In genomic region chr1:53945183-53945432, GRCh38 we compare ENCODE assay signal across 8 cellular contexts. TPM values are rescaled to one million over a fixed set of nuclear protein-coding genes. Genes with fewer than 3 reads are reported as not detected.
DNase-seq lines count a peak whose midpoint lies in the region; ATAC-seq and TF ChIP-seq lines count a peak whose summit lies in the region.

No MANE protein-coding gene starts in this region.

- peaks cover 71% of the 10 kb centered on the region for H3K79me2 ChIP-seq in HCT116 (ENCODE audit: insufficient read depth, low read length)

- H3K9ac ChIP-seq in HCT116 (ENCODE audit: low read length) = peak overlapping the region; percentile 79

- intact Hi-C loops in HCT116 (cut with micrococcal nuclease) = no loop called here
- intact Hi-C loops in right cardiac atrium (cut with DNase I) = loop anchor here in 3 of 4 donors (5.0 to 10.0 kb wide), 3 partner anchors 50 to 68 kb away; partner anchors contain the start of gene DIO1 (in 2 of the 3)
- intact Hi-C loops in spleen (cut with DNase I; ENCODE audit: low total_unique reads) = loop anchor here (5.0 kb wide), 1 partner anchor 53 kb away; the partner anchor contains the start of gene DIO1

- H3K9me3 ChIP-seq in HCT116 (ENCODE audit: control insufficient read depth in 1 of 2, insufficient read depth in 1 of 2, low read depth in 1 of 2, low read length in 2 of 2) (no peaks in the 10 kb centered on the region), WERI-Rb-1 (ENCODE audit: severe bottlenecking) (no peaks in the 10 kb centered on the region), right cardiac atrium (ENCODE audit: control insufficient read depth, low read length) (no peaks in the 10 kb centered on the region), spleen (no peaks in the 10 kb centered on the region)

- H4K20me1 ChIP-seq in HCT116 (ENCODE audit: insufficient read depth) = no peaks in the 10 kb centered on the region

- TF ChIP-seq RAD21 in HCT116 (IDR thresholded peaks at IDR 0.05; ENCODE audit: low read depth) = no peak

- in situ Hi-C loops in GM13976 (cut with MboI; ENCODE audit: low sequenced_read_pairs, unreplicated experiment) = no loop called here

- H3K4me2 ChIP-seq in HCT116 (ENCODE audit: low read length) = peak overlapping the region; percentile 78

- H3K27ac ChIP-seq in HCT116 (ENCODE audit: low read depth, low read length) (peak overlapping the region; percentile 73), WERI-Rb-1 (peak overlapping the region; percentile 79), right cardiac atrium (ENCODE audit: low read length) (peak overlapping the region; percentile 76), spleen (peak overlapping the region; percentile 91 to 96 (median 92))

- no peak for TF ChIP-seq CTCF in HCT116 (IDR thresholded peaks at IDR 0.05 in 2 of 3, conservative IDR thresholded peaks at IDR 0.05 in 1 of 3; ENCODE audit: borderline replicate concordance in 1 of 3, insufficient read depth in 1 of 3, low read depth in 2 of 3, low read length in 2 of 3)
- no peak for TF ChIP-seq CTCF in WERI-Rb-1 (IDR thresholded peaks at IDR 0.05; ENCODE audit: low read depth, low read length)
- no peak for TF ChIP-seq CTCF in spleen (IDR thresholded peaks at IDR 0.05 in 8 of 11, conservative IDR thresholded peaks at IDR 0.05 in 3 of 11)
- TF ChIP-seq CTCF in GM13976 (IDR thresholded peaks at IDR 0.05; ENCODE audit: borderline replicate concordance, control extremely low read depth, extremely low read depth, insufficient read depth, missing control alignments) = no peak

- BruUV-seq in HCT116 (replicated peaks; lab: Mats Ljungman, UMichigan) = no TSS peak

- DNase-seq in HCT116 (ENCODE audit: low read depth, low spot score) (no peak), WERI-Rb-1 (no peak), right cardiac atrium (no peak), spleen (no peak), NCI-H1048 (lab: John Stamatoyannopoulos, UW) (no peak), GM13976 (ENCODE audit: low spot score) (no peak)

- no peak for TF ChIP-seq POLR2A in HCT116 (IDR thresholded peaks at IDR 0.05; ENCODE audit: borderline replicate concordance, extremely low read depth, insufficient read depth, insufficient read length)
- TF ChIP-seq POLR2A in spleen (IDR thresholded peaks at IDR 0.05) = no peak

- POLR2A ChIA-PET in HCT116 (lab: Charles Lee) = interaction anchor here (0.7 to 1.7 kb wide), 6 partner anchors 9 to 708 kb away, joined by 3 to 6 read pairs (median 3); partner anchors contain the start of genes LDLRAD1 and NDC1

- RAD21 ChIA-PET in HCT116 (lab: Charles Lee; ENCODE audit: low non-redundant PET in 1 of 2, low total read pairs in 2 of 2, uncharacterized antibody in 2 of 2, unreplicated experiment in 2 of 2) = interaction anchor here in 1 of 2 experiments (0.6 to 0.9 kb wide), 2 partner anchors 56 to 112 kb away, joined by 3 read pairs; partner anchors contain the start of gene YIPF1

- under 1% methylated on average over 16 of the region's 16 CpGs for WGBS in right cardiac atrium
- 0 to 2% (median 1%) methylated on average over 16 of the region's 16 CpGs for WGBS in spleen, 5 donors

- ATAC-seq in HCT116 = no peak
- ATAC-seq in right cardiac atrium = no peak
- ATAC-seq in HG03378 (IDR thresholded peaks at IDR 0.05; ENCODE audit: unreplicated experiment) = no peak
- no peak for ATAC-seq in GM21825 (IDR thresholded peaks at IDR 0.05; ENCODE audit: unreplicated experiment)

- H3K27me3 ChIP-seq in HCT116 (ENCODE audit: insufficient read depth, low read length) (no peaks in the 10 kb centered on the region), WERI-Rb-1 (ENCODE audit: insufficient read depth, low read depth, severe bottlenecking) (no peaks in the 10 kb centered on the region), right cardiac atrium (ENCODE audit: control insufficient read depth, insufficient read depth) (no peaks in the 10 kb centered on the region), spleen (replicated peaks in 1 of 7) (no peaks in the 10 kb centered on the region)

- H3K36me3 ChIP-seq in HCT116 (ENCODE audit: control insufficient read depth in 1 of 2, insufficient read depth in 2 of 2, low read length in 2 of 2) (peaks cover 8% of the 10 kb centered on the region in 2 experiments; a peak in 1 of 4 replicates), WERI-Rb-1 (peaks cover 20% of the 10 kb centered on the region), spleen (no peaks in the 10 kb centered on the region)

- H3K4me1 ChIP-seq in HCT116 (ENCODE audit: control insufficient read depth in 1 of 2, insufficient read depth in 2 of 2, low read length in 2 of 2) (peaks cover 10 to 30% of the 10 kb centered on the region in 2 experiments; a peak in 3 of 4 replicates), right cardiac atrium (ENCODE audit: control insufficient read depth, insufficient read depth, low read length) (peaks cover 5% of the 10 kb centered on the region), spleen (peaks cover 18 to 66% (median 35%) of the 10 kb centered on the region in 6 donors)

- no peak overlapping the region for H2AFZ ChIP-seq in HCT116 (ENCODE audit: low read depth, low read length, poor library complexity, severe bottlenecking)

- H3K4me3 ChIP-seq in HCT116 (replicated peaks in 1 of 2; ENCODE audit: low read depth in 1 of 2, low read length in 2 of 2) (peak overlapping the region; percentile 82 to 87), WERI-Rb-1 (ENCODE audit: low read depth, low read length) (peak overlapping the region; percentile 82), right cardiac atrium (ENCODE audit: low read length) (peak overlapping the region; percentile 67), spleen (peak overlapping the region; percentile 67 to 90 (median 82))

- CTCF ChIA-PET in HCT116 (lab: Charles Lee) = interaction anchor here (0.8 to 1.9 kb wide), 9 partner anchors 11 to 85 kb away, joined by 3 to 22 read pairs (median 7); partner anchors contain the start of gene YIPF1

- H3K9me2 ChIP-seq in HCT116 (ENCODE audit: insufficient read depth) = no peaks in the 10 kb centered on the region

TF ChIP-seq in HCT116, 20 proteins besides CTCF, POLR2A, EP300 and RAD21:
- TF ChIP-seq EZH2phosphoT487 (IDR thresholded peaks at IDR 0.05; ENCODE audit: borderline replicate concordance) (no peak), ZFX (IDR thresholded peaks at IDR 0.05) (peak; percentile 33; the same call in 1 of the 2 replicates)
TF ChIP-seq in HCT116: peak in this region for 1.

RNA-seq across cellular contexts. Expression of gene IFT25, which starts 0.4 kb away (rescaled TPM):
- 45.1 TPM for total RNA-seq in HCT116 (2021; ENCODE audit: unreplicated experiment)
- polyA plus RNA-seq in HCT116 (2012) = 10.1 and 19.4 TPM in 2 replicates
- total RNA-seq in right cardiac atrium = 10 to 100 TPM; 14.2 to 16.8 (median 15.2) TPM
- 20.5 TPM for polyA plus RNA-seq in right cardiac atrium
- 10 to 100 TPM; 23.7 to 38.1 (median 27.6) TPM for total RNA-seq in spleen
- polyA plus RNA-seq in spleen = 10 to 100 TPM; 24.6 to 31.4 (median 28.3) TPM

RNA-seq across cellular contexts. Expression of gene LRRC42, which starts 1.0 kb away (rescaled TPM):
- total RNA-seq in HCT116 (2021; ENCODE audit: unreplicated experiment) = 62.5 TPM
- polyA plus RNA-seq in HCT116 (2012) = 35.3 and 46.9 TPM in 2 replicates
- 10 to 100 TPM; 11.8 to 19.5 (median 15.4) TPM for total RNA-seq in right cardiac atrium
- polyA plus RNA-seq in right cardiac atrium = 8.8 TPM
- 10 to 100 TPM in 6 of 7 donors, 1 to 10 TPM in 1; 9.7 to 13.8 (median 11.6) TPM for total RNA-seq in spleen
- 1 to 10 TPM; 4.9 to 9.5 (median 5.5) TPM for polyA plus RNA-seq in spleen

RNA-seq across cellular contexts. Expression of gene DIO1, which starts 51.1 kb away (rescaled TPM):
- not detected for total RNA-seq in HCT116 (2021; ENCODE audit: unreplicated experiment)
- 0.20 TPM in 1 of 2 replicates, not detected in the other for polyA plus RNA-seq in HCT116 (2012)
- not detected for total RNA-seq in right cardiac atrium
- not detected for polyA plus RNA-seq in right cardiac atrium
- total RNA-seq in spleen = 1 to 10 TPM in 1 of 7 donors, under 1 TPM in 3, not detected in 3; 0.17 to 1.6 (median 0.62) TPM
- under 1 TPM; 0.04 to 0.19 (median 0.09) TPM for polyA plus RNA-seq in spleen

RNA-seq across cellular contexts. Expression of gene YIPF1, which starts 55.5 kb away (rescaled TPM):
- total RNA-seq in HCT116 (2021; ENCODE audit: unreplicated experiment) = 16.4 TPM
- 13.4 and 15.3 TPM in 2 replicates for polyA plus RNA-seq in HCT116 (2012)
- total RNA-seq in right cardiac atrium = 10 to 100 TPM; 13.3 to 15.7 (median 15.6) TPM
- polyA plus RNA-seq in right cardiac atrium = 13.4 TPM
- total RNA-seq in spleen = 10 to 100 TPM; 19.5 to 39.7 (median 23.9) TPM
- polyA plus RNA-seq in spleen = 10 to 100 TPM; 15.2 to 19.8 (median 18.2) TPM
